Comparison of ENCODE assay signal across 26 cellular contexts in genomic region chr11:129063118-129063517, GRCh38.
DNase-seq lines count a peak whose midpoint lies in the region; ATAC-seq, FAIRE-seq and TF ChIP-seq lines count a peak whose summit lies in the region.
"Had no signal": no experiment of that assay in that cellular context is flagged by ENCODE, and none has a peak within 500 bp of the region (broad histone marks: within the 10 kb centered on the region; RNA-seq: fewer than 3 reads in every experiment).

No MANE protein-coding gene starts in this region.

- DNase-seq in HepG2 (ENCODE audit: low spot score) (no peak), right lobe of liver (no peak), K562 (ENCODE audit: extremely low read depth in 1 of 4, low spot score in 3 of 4) (no peak), endothelial cell of umbilical vein (ENCODE audit: low read depth, low spot score) (no peak), T-helper 2 cell (no peak), KG1 (lab: John Stamatoyannopoulos, UW) (no peak), foreskin fibroblast (no peak)
- DNase-seq: ACHN; BE2C; C1 segment of cervical spinal cord; CD4-positive, alpha-beta memory T cell; CD4-positive, CD25-positive, alpha-beta regulatory T cell; CD8-positive, alpha-beta memory T cell; COR-L47; DMS 273 treated with DMSO at 0.1 percent for 48 hours; DMS153; DMS53; DMS79; DND-41; EL; GDM1 had no signal

- FAIRE-seq in HepG2 (lab: Jason Lieb, UNC) (no peak), K562 (lab: Jason Lieb, UNC) (no peak), endothelial cell of umbilical vein (lab: Jason Lieb, UNC) (peak; percentile 31)
- FAIRE-seq: GM12878, GM12892, GM18507 had no signal

- no peak for TF ChIP-seq CTCF in HepG2 (CRISPR knock-in tag; IDR thresholded peaks at IDR 0.05)
- no peak for TF ChIP-seq CTCF in right lobe of liver (IDR thresholded peaks at IDR 0.05)
- TF ChIP-seq CTCF in K562 (IDR thresholded peaks at IDR 0.05 in 2 of 3, conservative IDR thresholded peaks at IDR 0.05 in 1 of 3; ENCODE audit: insufficient read depth in 2 of 3, low read depth in 1 of 3, low read length in 3 of 3), result no peak
- TF ChIP-seq CTCF in endothelial cell of umbilical vein (IDR thresholded peaks at IDR 0.05; ENCODE audit: extremely low read depth in 1 of 2, insufficient read depth in 1 of 2, low read depth in 1 of 2, low read length in 2 of 2), result no peak
- no peak for TF ChIP-seq CTCF in foreskin fibroblast (IDR thresholded peaks at IDR 0.05; ENCODE audit: low read depth, low read length)

- H3K9me1 ChIP-seq in K562 (ENCODE audit: control insufficient read depth, insufficient read depth, low read length) (no peaks in the 10 kb centered on the region), endothelial cell of umbilical vein (replicated peaks; ENCODE audit: control insufficient read depth, extremely low read depth, insufficient read depth, low read length) (no peaks in the 10 kb centered on the region)

- no TSS peak for BruUV-seq in HepG2 (replicated peaks; lab: Mats Ljungman, UMichigan)
- no TSS peak for BruUV-seq in K562 (replicated peaks; lab: Mats Ljungman, UMichigan)
- BruUV-seq in endothelial cell of umbilical vein (replicated peaks; lab: Mats Ljungman, UMichigan), result no TSS peak

- H3K9me3 ChIP-seq in HepG2 (ENCODE audit: low read length) (no peaks in the 10 kb centered on the region), right lobe of liver (no peaks in the 10 kb centered on the region), K562 (replicated peaks; ENCODE audit: control insufficient read depth, insufficient read depth, low read depth, low read length) (no peaks in the 10 kb centered on the region), endothelial cell of umbilical vein (replicated peaks; ENCODE audit: control insufficient read depth, insufficient read depth, low read length) (no peaks in the 10 kb centered on the region)
- H3K9me3 ChIP-seq: BE2C, BLaER1 had no signal

- TF ChIP-seq RAD21 in HepG2 (CRISPR knock-in tag; IDR thresholded peaks at IDR 0.05) (no peak), K562 (CRISPR knock-in tag; conservative IDR thresholded peaks at IDR 0.05 in 1 of 2, IDR thresholded peaks at IDR 0.05 in 1 of 2) (no peak)

- no peak for TF ChIP-seq POLR2A in HepG2 (IDR thresholded peaks at IDR 0.05; ENCODE audit: insufficient read depth in 1 of 2, low read depth in 2 of 2, low read length in 2 of 2)
- TF ChIP-seq POLR2A in right lobe of liver (IDR thresholded peaks at IDR 0.05), result no peak
- TF ChIP-seq POLR2A in K562 (conservative IDR thresholded peaks at IDR 0.05), result no peak
- TF ChIP-seq POLR2A in endothelial cell of umbilical vein (IDR thresholded peaks at IDR 0.05; ENCODE audit: low read depth, low read length), result no peak

- H2AFZ ChIP-seq in HepG2 (ENCODE audit: low read length) (no peak overlapping the region), K562 (ENCODE audit: low read depth, low read length) (no peak overlapping the region), endothelial cell of umbilical vein (ENCODE audit: low read depth, low read length) (no peak overlapping the region)

- H3K36me3 ChIP-seq in HepG2 (replicated peaks in 1 of 2; ENCODE audit: control insufficient read depth in 1 of 2, insufficient read depth in 2 of 2, low read length in 2 of 2), result peaks cover 0 to 18% of the 10 kb centered on the region in 2 experiments; a peak in 1 of 5 replicates
- H3K36me3 ChIP-seq in right lobe of liver, result no peaks in the 10 kb centered on the region
- H3K36me3 ChIP-seq in K562 (ENCODE audit: control insufficient read depth, insufficient read depth, low read length), result no peaks in the 10 kb centered on the region
- H3K36me3 ChIP-seq in endothelial cell of umbilical vein (ENCODE audit: control insufficient read depth in 2 of 2, extremely low read depth in 1 of 2, insufficient read depth in 2 of 2, low read length in 2 of 2), result no peaks in the 10 kb centered on the region
- H3K36me3 ChIP-seq: BE2C, BLaER1 had no signal

- H3K9ac ChIP-seq in HepG2 (ENCODE audit: insufficient read depth, low read depth, low read length) (no peak overlapping the region), K562 (ENCODE audit: insufficient read depth in 1 of 2, low read depth in 2 of 2, low read length in 2 of 2) (no peak overlapping the region), endothelial cell of umbilical vein (replicated peaks; ENCODE audit: extremely low read depth, insufficient read depth, low read length) (no peak overlapping the region)
- H3K9ac ChIP-seq: BLaER1 had no signal

- H3K27me3 ChIP-seq in HepG2 (ENCODE audit: control insufficient read depth in 1 of 2, insufficient read depth in 2 of 2, low read length in 2 of 2), result no peaks in the 10 kb centered on the region
- H3K27me3 ChIP-seq in right lobe of liver, result no peaks in the 10 kb centered on the region
- no peaks in the 10 kb centered on the region for H3K27me3 ChIP-seq in K562 (ENCODE audit: control insufficient read depth in 2 of 2, insufficient read depth in 2 of 2, low read length in 2 of 2)
- no peaks in the 10 kb centered on the region for H3K27me3 ChIP-seq in endothelial cell of umbilical vein (ENCODE audit: control insufficient read depth in 2 of 2, insufficient read depth in 2 of 2, low read length in 2 of 2)
- H3K27me3 ChIP-seq: BE2C, BLaER1 had no signal

- no peaks in the 10 kb centered on the region for H3K4me1 ChIP-seq in HepG2 (ENCODE audit: insufficient read depth, low read length)
- H3K4me1 ChIP-seq in right lobe of liver, result no peaks in the 10 kb centered on the region
- no peaks in the 10 kb centered on the region for H3K4me1 ChIP-seq in K562 (replicated peaks in 1 of 2; ENCODE audit: control insufficient read depth in 2 of 2, insufficient read depth in 2 of 2, low read length in 2 of 2)
- peaks cover 10% of the 10 kb centered on the region for H3K4me1 ChIP-seq in endothelial cell of umbilical vein (ENCODE audit: control insufficient read depth, extremely low read depth, insufficient read depth, low read length)
- H3K4me1 ChIP-seq: BE2C, BLaER1 had no signal

- H4K20me1 ChIP-seq in HepG2 (ENCODE audit: insufficient read depth, low read length) (no peaks in the 10 kb centered on the region), K562 (replicated peaks; ENCODE audit: control insufficient read depth, insufficient read depth, low read length) (no peaks in the 10 kb centered on the region), endothelial cell of umbilical vein (replicated peaks; ENCODE audit: control insufficient read depth, extremely low read depth, insufficient read depth, low read length) (no peaks in the 10 kb centered on the region)
- H4K20me1 ChIP-seq: BLaER1 had no signal

- H3K79me2 ChIP-seq in HepG2 (ENCODE audit: insufficient read depth, low read length) (no peaks in the 10 kb centered on the region), K562 (ENCODE audit: control insufficient read depth, insufficient read depth, low read length) (no peaks in the 10 kb centered on the region), endothelial cell of umbilical vein (ENCODE audit: control insufficient read depth, insufficient read depth, low read length) (no peaks in the 10 kb centered on the region)

- TF ChIP-seq EP300 in HepG2 (IDR thresholded peaks at IDR 0.05; ENCODE audit: low read depth in 2 of 2, low read length in 2 of 2) (no peak), HepG2 (CRISPR knock-in tag; IDR thresholded peaks at IDR 0.05; ENCODE audit: borderline replicate concordance) (no peak), K562 (IDR thresholded peaks at IDR 0.05; ENCODE audit: low read length) (no peak)

- intact Hi-C loops in HepG2 (cut with micrococcal nuclease; ENCODE audit: unreplicated experiment), result no loop called here
- intact Hi-C loops in right lobe of liver (cut with DNase I), result no loop called here
- intact Hi-C loops in K562 (cut with micrococcal nuclease), result no loop called here
- intact Hi-C loops in endothelial cell of umbilical vein (cut with micrococcal nuclease), result no loop called here

- in situ Hi-C loops in HepG2 (cut with HindIII; ENCODE audit: extremely low pct_ligation_motif_present, low pct_unique_long_range_greater_than_20kb) (no loop called here), K562 (cut with MboI) (no loop called here)

- H3K27ac ChIP-seq in HepG2 (ENCODE audit: extremely low read length, insufficient read depth, low read length) (no peak overlapping the region), right lobe of liver (no peak overlapping the region), K562 (ENCODE audit: extremely low read depth, low read depth, low read length) (no peak overlapping the region), endothelial cell of umbilical vein (ENCODE audit: insufficient read depth, low read depth, low read length) (no peak overlapping the region)
- H3K27ac ChIP-seq: 22Rv1, BLaER1 had no signal

- dilution Hi-C loops in endothelial cell of umbilical vein (cut with MboI; ENCODE audit: extremely low pct_ligation_motif_present, low sequenced_read_pairs), result no loop called here

- no peak for ATAC-seq in HepG2
- ATAC-seq in right lobe of liver, result no peak
- ATAC-seq in K562, result no peak
- ATAC-seq: GM12878 had no signal

- POLR2A ChIA-PET in HepG2 (lab: Yijun Ruan, JAX), result no interaction called here
- POLR2A ChIA-PET in K562 (lab: Yijun Ruan, JAX), result no interaction called here
- POLR2A ChIA-PET in endothelial cell of umbilical vein (lab: Charles Lee), result no interaction called here

- H3K4me3 ChIP-seq in HepG2 (replicated peaks in 1 of 3; ENCODE audit: insufficient read depth in 1 of 3, low read depth in 2 of 3, low read length in 3 of 3) (no peak overlapping the region), right lobe of liver (no peak overlapping the region), K562 (no peak overlapping the region), endothelial cell of umbilical vein (replicated peaks in 1 of 3; ENCODE audit: insufficient read depth in 1 of 3, low read depth in 1 of 3, low read length in 3 of 3) (no peak overlapping the region), foreskin fibroblast (ENCODE audit: low read depth in 1 of 2, low read length in 2 of 2) (no peak overlapping the region)
- H3K4me3 ChIP-seq: BLaER1, GM12878 had no signal

- H3K4me2 ChIP-seq in HepG2 (ENCODE audit: low read depth, low read length), result no peak overlapping the region
- no peak overlapping the region for H3K4me2 ChIP-seq in K562 (ENCODE audit: insufficient read depth, low read length)
- no peak overlapping the region for H3K4me2 ChIP-seq in endothelial cell of umbilical vein (ENCODE audit: insufficient read depth, low read length)
- H3K4me2 ChIP-seq: BLaER1 had no signal

- CTCF ChIA-PET in HepG2 (lab: Yijun Ruan, JAX; ENCODE audit: low intra/inter-chr PET ratio, low total read pairs), result no interaction called here
- CTCF ChIA-PET in K562 (lab: Yijun Ruan, JAX; ENCODE audit: low intra/inter-chr PET ratio), result no interaction called here
- CTCF ChIA-PET in endothelial cell of umbilical vein (lab: Charles Lee), result no interaction called here

TF ChIP-seq in HepG2, 621 proteins besides CTCF, POLR2A, EP300 and RAD21 (continues in another document):
- TF ChIP-seq MAFK (conservative IDR thresholded peaks at IDR 0.05 in 1 of 2, IDR thresholded peaks at IDR 0.05 in 1 of 2; ENCODE audit: low read length in 2 of 2), result peak; percentile 59 to 88; a peak in 3 of 4 replicates

TF ChIP-seq in K562, 482 proteins besides CTCF, POLR2A, EP300 and RAD21 (continues in another document):
- peak; percentile 33; the same call in 1 of the 2 replicates for TF ChIP-seq MAFF (IDR thresholded peaks at IDR 0.05; ENCODE audit: low read length)

TF ChIP-seq in endothelial cell of umbilical vein, 7 proteins besides CTCF, POLR2A, EP300 and RAD21 (continues in another document):
- TF ChIP-seq JUN (IDR thresholded peaks at IDR 0.05; ENCODE audit: borderline replicate concordance, insufficient read depth, insufficient read length, low read depth) (no peak), EZH2 (IDR thresholded peaks at IDR 0.05; ENCODE audit: borderline replicate concordance, low read depth, low read length, severe bottlenecking) (no peak)

Comparison
In these comparisons a context has a peak if more than half of its experiments do, and no peak if none do; other contexts are left out.
1. Of the 241 proteins assayed by ChIP-seq in both HepG2 and K562: peak only in HepG2: none; only in K562: MAFG; in both: MAFF and MAFK; in neither: 238.